ENCODE assay signal across 8 cellular contexts in the genomic region with DNA sequence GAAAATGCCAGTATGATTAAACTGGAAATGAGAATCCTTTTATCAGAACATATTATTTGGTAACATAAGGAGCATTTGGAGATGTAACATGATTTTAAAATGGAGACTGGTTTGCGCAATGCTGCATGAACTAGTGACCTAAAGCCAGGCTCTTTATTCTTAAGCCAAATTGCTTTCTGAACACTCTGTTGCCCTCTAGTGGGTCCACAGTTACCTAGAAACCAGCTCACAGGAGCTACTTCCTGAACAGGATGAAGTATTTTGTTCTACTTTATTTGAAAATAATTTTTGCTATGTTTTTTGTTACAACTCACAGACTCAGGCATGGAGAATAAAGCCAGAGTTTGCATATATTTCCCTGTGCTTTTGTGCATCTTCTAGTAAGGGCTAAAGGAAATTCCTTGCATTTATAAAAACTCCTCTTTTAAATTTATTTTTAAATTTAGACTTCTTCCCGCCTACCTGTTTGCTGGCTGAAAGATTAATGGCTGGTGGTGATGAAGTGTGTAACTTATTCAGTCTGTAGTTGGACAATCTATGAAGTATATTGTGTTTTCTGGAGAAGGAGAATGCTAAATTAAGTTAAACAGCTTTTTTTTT.
DNase-seq lines count a peak whose midpoint lies in the region; ATAC-seq, FAIRE-seq and TF ChIP-seq lines count a peak whose summit lies in the region.

No MANE protein-coding gene starts in this region.

- ATAC-seq in HG03442 (IDR thresholded peaks at IDR 0.05; ENCODE audit: unreplicated experiment) (peak; percentile 72), HG02884 (IDR thresholded peaks at IDR 0.05; ENCODE audit: unreplicated experiment) (no peak)

- H3K27ac ChIP-seq in 22Rv1 = no peak overlapping the region
- H3K27ac ChIP-seq in ascending aorta = no peak overlapping the region
- no peak overlapping the region for H3K27ac ChIP-seq in small intestine (ENCODE audit: low read depth in 1 of 2, low read length in 1 of 2)

- no peak overlapping the region for H3K4me3 ChIP-seq in ascending aorta
- no peak overlapping the region for H3K4me3 ChIP-seq in small intestine (ENCODE audit: low read depth in 1 of 2, low read length in 2 of 2)

- H3K36me3 ChIP-seq in ascending aorta = no peaks in the 10 kb centered on the region
- H3K36me3 ChIP-seq in small intestine (ENCODE audit: control insufficient read depth in 2 of 2, insufficient read depth in 2 of 2, low read length in 2 of 2) = no peaks in the 10 kb centered on the region

- 56 to 60% (median 58%) methylated on average over 2 of the region's 2 CpGs for WGBS in small intestine, 3 donors

- FAIRE-seq in small intestine (lab: Jason Lieb, UNC) = no peak

- H3K9me3 ChIP-seq in ascending aorta = no peaks in the 10 kb centered on the region
- H3K9me3 ChIP-seq in small intestine (ENCODE audit: control insufficient read depth, low read depth) = no peaks in the 10 kb centered on the region

- TF ChIP-seq CTCF in 22Rv1 (IDR thresholded peaks at IDR 0.05) (peak; percentile 88), ascending aorta (IDR thresholded peaks at IDR 0.05) (peak; percentile 42 to 78 (median 65))

- no peaks in the 10 kb centered on the region for H3K27me3 ChIP-seq in ascending aorta
- H3K27me3 ChIP-seq in small intestine (ENCODE audit: control insufficient read depth in 2 of 2, insufficient read depth in 2 of 2, low read length in 2 of 2) = no peaks in the 10 kb centered on the region

- peak; percentile 50 for DNase-seq in GM04503 (ENCODE audit: low read depth)
- DNase-seq in NCI-H526 treated with DMSO at 0.1 percent for 48 hours (lab: John Stamatoyannopoulos, UW) = peak; percentile 55
- DNase-seq in ascending aorta (ENCODE audit: low spot score in 2 of 2) = peak in 1 of 2 donors; percentile 70
- peak; percentile 16 for DNase-seq in hepatic stellate cell (ENCODE audit: low spot score)
- peak; percentile 76 for DNase-seq in small intestine

- intact Hi-C loops in ascending aorta (cut with DNase I) = loop anchor here (1.0 to 5.0 kb wide), 4 partner anchors 367 to 670 kb away; no protein-coding TSS in a partner anchor

- H3K4me1 ChIP-seq in ascending aorta (peaks cover 0 to 13% of the 10 kb centered on the region in 2 donors), small intestine (ENCODE audit: control insufficient read depth in 2 of 2, insufficient read depth in 1 of 2, low read depth in 1 of 2, low read length in 1 of 2) (no peaks in the 10 kb centered on the region)
